1 cellular context compared by ENCODE assay signal in the genomic region with DNA sequence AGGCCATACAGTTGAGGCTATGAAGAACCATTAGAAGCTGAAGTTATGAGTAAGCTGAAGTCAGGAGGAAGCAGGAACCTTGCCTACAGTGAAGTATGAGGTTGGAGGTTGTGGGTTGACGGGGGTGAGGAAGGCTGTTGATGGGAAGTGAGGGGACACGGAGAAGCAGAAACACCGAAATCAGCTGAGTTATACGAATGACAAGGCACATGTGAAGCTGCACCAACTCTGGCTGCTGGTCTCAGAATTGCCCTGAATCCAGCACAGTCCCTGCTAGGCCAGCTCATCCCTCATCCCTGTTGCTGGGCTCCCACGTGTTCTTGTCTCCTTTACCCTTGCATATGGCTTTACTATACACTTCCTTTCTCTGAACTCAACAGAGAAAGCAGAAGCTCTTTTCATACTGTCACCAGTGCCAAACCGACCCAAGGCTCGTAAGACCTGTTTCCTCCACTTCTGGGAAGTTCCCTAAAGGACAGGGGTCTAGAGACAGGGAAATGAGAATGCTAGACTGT.
TF ChIP-seq lines count a peak whose summit lies in the region.

No MANE protein-coding gene starts in this region.

TF ChIP-seq in K562, 482 proteins besides CTCF, POLR2A, EP300 and RAD21:
- TF ChIP-seq MAFK (IDR thresholded peaks at IDR 0.05; ENCODE audit: low read length) (no peak), BACH1 (tag; IDR thresholded peaks at IDR 0.05) (no peak), ZNF263 (CRISPR knock-in tag; IDR thresholded peaks at IDR 0.05; ENCODE audit: borderline replicate concordance) (peak; percentile 30; the same call in 1 of the 2 replicates)
TF ChIP-seq in K562: peak in this region for 1.
